In genomic region chrX:131201986-131202385, GRCh38 we compare ENCODE assay signal across 31 cellular contexts.
"Had no signal": no experiment of that assay in that cellular context is flagged by ENCODE, and none has a peak within 500 bp of the region (broad histone marks: within the 10 kb centered on the region; RNA-seq: fewer than 3 reads in every experiment).

No MANE protein-coding gene starts in this region.

- H3K4me3 ChIP-seq: ovary, psoas muscle, skin epidermis, smooth muscle cell, spleen, suprapubic skin, testis, tibial artery, transverse colon, upper lobe of right lung, uterus had no signal

- H3K27ac ChIP-seq: neutrophil, ovary, parathyroid adenoma, psoas muscle, skin epidermis, spleen, suprapubic skin, testis, tibial artery, transverse colon, upper lobe of right lung, uterus had no signal

- ATAC-seq: naive thymus-derived CD4-positive, alpha-beta T cell; natural killer cell; psoas muscle; right cardiac atrium; sciatic nerve; stimulated activated memory B cell treated with anti-CD40 and anti-IgM and Interleukin-4, amounts not matched to agents 10 μg/mL and 1 μg/mL and 100 μg/mL, for 72 hours; stimulated activated naive CD8-positive, alpha-beta T cell treated with anti-CD3 and anti-CD28 coated beads, Interleukin-15, amount 100 ng/mL, for 72 hours; stimulated activated naive CD8-positive, alpha-beta T cell treated with anti-CD3 and anti-CD28 coated beads, Interleukin-15, Interleukin-2, amounts not matched to agents 100 U/mL and 50 U/mL, for 24 hours; upper lobe of right lung had no signal

- H2AFZ ChIP-seq: parathyroid adenoma had no signal

- H3K27me3 ChIP-seq: neutrophil, ovary, suprapubic skin, testis, tibial artery, transverse colon, upper lobe of right lung, uterus had no signal

- H3K4me2 ChIP-seq: smooth muscle cell had no signal

- H3K4me3 Mint-ChIP-seq: naive thymus-derived CD4-positive, alpha-beta T cell; natural killer cell; nephron; stimulated activated memory B cell treated with anti-CD40 and anti-IgM and Interleukin-4, amounts not matched to agents 10 μg/mL and 1 μg/mL and 100 μg/mL, for 72 hours; stimulated activated naive CD8-positive, alpha-beta T cell treated with anti-CD3 and anti-CD28 coated beads, Interleukin-15, amount 100 ng/mL, for 72 hours; type B pancreatic cell had no signal

- H3K27me3 Mint-ChIP-seq: progenitor cell of endocrine pancreas; stimulated activated memory B cell treated with anti-CD40 and anti-IgM and Interleukin-4, amounts not matched to agents 10 μg/mL and 1 μg/mL and 100 μg/mL, for 72 hours; stimulated activated naive CD8-positive, alpha-beta T cell treated with anti-CD3 and anti-CD28 coated beads, Interleukin-15, amount 100 ng/mL, for 72 hours; type B pancreatic cell had no signal

- H3K4me1 Mint-ChIP-seq: naive thymus-derived CD4-positive, alpha-beta T cell; natural killer cell; stimulated activated memory B cell treated with anti-CD40 and anti-IgM and Interleukin-4, amounts not matched to agents 10 μg/mL and 1 μg/mL and 100 μg/mL, for 72 hours; stimulated activated naive CD8-positive, alpha-beta T cell treated with anti-CD3 and anti-CD28 coated beads, Interleukin-15, amount 100 ng/mL, for 72 hours had no signal

- H3K9me3 Mint-ChIP-seq: naive thymus-derived CD4-positive, alpha-beta T cell; natural killer cell; nephron; stimulated activated memory B cell treated with anti-CD40 and anti-IgM and Interleukin-4, amounts not matched to agents 10 μg/mL and 1 μg/mL and 100 μg/mL, for 72 hours; stimulated activated naive CD8-positive, alpha-beta T cell treated with anti-CD3 and anti-CD28 coated beads, Interleukin-15, amount 100 ng/mL, for 72 hours; type B pancreatic cell had no signal

- H3K9me3 ChIP-seq: neutrophil, ovary, psoas muscle, spleen, suprapubic skin, testis, tibial artery, transverse colon, upper lobe of right lung, uterus had no signal

- DNase-seq: naive thymus-derived CD4-positive, alpha-beta T cell; natural killer cell; nucleus accumbens; ovary; posterior cingulate gyrus; psoas muscle; right cardiac atrium; spleen; stimulated activated CD4-positive, alpha-beta T cell treated with anti-CD3 and anti-CD28 coated beads, Interleukin-12 subunit alpha, Interleukin-12 subunit beta, amount 100 ng/mL, for 4 hours; stimulated activated CD4-positive, alpha-beta T cell treated with anti-CD3 and anti-CD28 coated beads, Interleukin-1b, Interleukin-23, amount 100 ng/mL, for 48 hours; stimulated activated CD4-positive, alpha-beta T cell treated with anti-CD3 and anti-CD28 coated beads, Interleukin-4, amount 100 ng/mL, for 1 hour; stimulated activated CD4-positive, alpha-beta T cell treated with anti-CD3 and anti-CD28 coated beads, Interleukin-4, amount 100 ng/mL, for 4 hours; stimulated activated CD8-positive, alpha-beta memory T cell treated with anti-CD3 and anti-CD28 coated beads, Interleukin-4, amount 100 ng/mL, for 48 hours; stimulated activated naive CD4-positive, alpha-beta T cell; stimulated activated naive CD8-positive, alpha-beta T cell treated with anti-CD3 and anti-CD28 coated beads, Interleukin-15, amount 100 ng/mL, for 72 hours; stimulated activated naive CD8-positive, alpha-beta T cell treated with anti-CD3 and anti-CD28 coated beads, Interleukin-15, Interleukin-2, amounts not matched to agents 100 U/mL and 50 U/mL, for 24 hours; testis; tibial artery; transverse colon; upper lobe of right lung; uterus had no signal

- H3K4me1 ChIP-seq: parathyroid adenoma, psoas muscle, spleen, suprapubic skin, testis, tibial artery, transverse colon, upper lobe of right lung, uterus had no signal

- H3K36me3 ChIP-seq: neutrophil, ovary, spleen, suprapubic skin, tibial artery, transverse colon, upper lobe of right lung, uterus had no signal

- H3K36me3 Mint-ChIP-seq: naive thymus-derived CD4-positive, alpha-beta T cell; natural killer cell; stimulated activated memory B cell treated with anti-CD40 and anti-IgM and Interleukin-4, amounts not matched to agents 10 μg/mL and 1 μg/mL and 100 μg/mL, for 72 hours; type B pancreatic cell had no signal

- H3K79me2 ChIP-seq: parathyroid adenoma had no signal

- H3K27ac Mint-ChIP-seq: naive thymus-derived CD4-positive, alpha-beta T cell; natural killer cell; nephron; progenitor cell of endocrine pancreas; stimulated activated memory B cell treated with anti-CD40 and anti-IgM and Interleukin-4, amounts not matched to agents 10 μg/mL and 1 μg/mL and 100 μg/mL, for 72 hours; stimulated activated naive CD8-positive, alpha-beta T cell treated with anti-CD3 and anti-CD28 coated beads, Interleukin-15, amount 100 ng/mL, for 72 hours; type B pancreatic cell had no signal

- H3K9ac ChIP-seq: parathyroid adenoma had no signal
